Comparison of ENCODE assay signal across 8 cellular contexts in genomic region chr17:57255182-57255775, GRCh38. TPM values are rescaled to one million over a fixed set of nuclear protein-coding genes. Genes with fewer than 3 reads are reported as not detected.
DNase-seq lines count a peak whose midpoint lies in the region; ATAC-seq and TF ChIP-seq lines count a peak whose summit lies in the region.

No MANE protein-coding gene starts in this region.

- H2AFZ ChIP-seq in Loucy (ENCODE audit: low read length) (peak overlapping the region; percentile 78), neural cell (ENCODE audit: low read depth, low read length) (no peak overlapping the region)

- H3K4me3 Mint-ChIP-seq in CD4-positive, CD25-positive, alpha-beta regulatory T cell, result peak overlapping the region; percentile 87 to 98 (median 94)

- no peaks in the 10 kb centered on the region for H3K9me2 ChIP-seq in Loucy (replicated peaks; ENCODE audit: low read depth, low read length)
- H3K9me2 ChIP-seq in neural cell (ENCODE audit: insufficient read depth, low read length), result no peaks in the 10 kb centered on the region

- H3K4me2 ChIP-seq in Loucy (ENCODE audit: low read depth, low read length, poor library complexity, severe bottlenecking) (peak overlapping the region; percentile 89), neural cell (ENCODE audit: low read length) (peak overlapping the region; percentile 69)

- H3K36me3 ChIP-seq in CD4-positive, CD25-positive, alpha-beta regulatory T cell (ENCODE audit: control insufficient read depth, insufficient read depth, low read length), result peaks cover 3% of the 10 kb centered on the region
- H3K36me3 ChIP-seq in Loucy (ENCODE audit: insufficient read depth, low read length), result peaks cover 6% of the 10 kb centered on the region; the same call in 1 of the 2 replicates
- H3K36me3 ChIP-seq in effector memory CD4-positive, alpha-beta T cell (ENCODE audit: control insufficient read depth, insufficient read depth, low read length), result peaks cover 6% of the 10 kb centered on the region
- H3K36me3 ChIP-seq in neural cell (ENCODE audit: insufficient read depth, low read length), result no peaks in the 10 kb centered on the region

- peaks cover 0 to 1% (median 0%) of the 10 kb centered on the region in 7 donors for H3K9me3 Mint-ChIP-seq in CD4-positive, CD25-positive, alpha-beta regulatory T cell

- H3K9me3 ChIP-seq in CD4-positive, CD25-positive, alpha-beta regulatory T cell (ENCODE audit: control insufficient read depth in 2 of 2, low read length in 2 of 2), result no peaks in the 10 kb centered on the region
- H3K9me3 ChIP-seq in Loucy (ENCODE audit: insufficient read depth, low read depth, low read length) (0 out of 2 replicates have a peak, but pooled peaks cover 7% of the 10 kb centered on the region), neural cell (ENCODE audit: low read length) (no peaks in the 10 kb centered on the region)
- no peaks in the 10 kb centered on the region for H3K9me3 ChIP-seq in effector memory CD4-positive, alpha-beta T cell (ENCODE audit: control insufficient read depth, low read length)

- peaks cover 25 to 39% (median 38%) of the 10 kb centered on the region in 4 donors for H3K4me1 Mint-ChIP-seq in CD4-positive, CD25-positive, alpha-beta regulatory T cell

- H4K20me1 ChIP-seq in Loucy (ENCODE audit: insufficient read depth, low read length, poor library complexity, severe bottlenecking) (peaks cover 20% of the 10 kb centered on the region), neural cell (ENCODE audit: insufficient read depth) (no peaks in the 10 kb centered on the region)

- ATAC-seq in CD4-positive, CD25-positive, alpha-beta regulatory T cell (ENCODE audit: low read depth in 2 of 2), result no peak
- ATAC-seq in left lobe of liver, result no peak
- no peak for ATAC-seq in GM18861 (IDR thresholded peaks at IDR 0.05; ENCODE audit: unreplicated experiment)

- TF ChIP-seq CTCF in Loucy (conservative IDR thresholded peaks at IDR 0.05; ENCODE audit: low read length), result no peak
- TF ChIP-seq CTCF in neural cell (IDR thresholded peaks at IDR 0.05; ENCODE audit: poor library complexity, severe bottlenecking), result no peak
- TF ChIP-seq CTCF in GM13976 (IDR thresholded peaks at IDR 0.05; ENCODE audit: borderline replicate concordance, control extremely low read depth, extremely low read depth, insufficient read depth, missing control alignments), result no peak

- in situ Hi-C loops in GM13976 (cut with MboI; ENCODE audit: low sequenced_read_pairs, unreplicated experiment), result no loop called here

- peak in 2 of 3 donors; percentile 21 to 28 for DNase-seq in CD4-positive, CD25-positive, alpha-beta regulatory T cell
- DNase-seq in effector memory CD4-positive, alpha-beta T cell, result no peak
- no peak for DNase-seq in GM13976 (ENCODE audit: low spot score)
- no peak for DNase-seq in left lobe of liver (ENCODE audit: low spot score)
- DNase-seq in NCI-H1694 (lab: John Stamatoyannopoulos, UW), result no peak

- H3K27ac ChIP-seq in CD4-positive, CD25-positive, alpha-beta regulatory T cell (ENCODE audit: insufficient read depth, low read length, poor library complexity, severe bottlenecking), result peak overlapping the region; percentile 83
- peak overlapping the region; percentile 79 for H3K27ac ChIP-seq in effector memory CD4-positive, alpha-beta T cell (ENCODE audit: insufficient read depth, low read length, poor library complexity, severe bottlenecking)
- H3K27ac ChIP-seq in neural cell (ENCODE audit: low read length), result peak overlapping the region; percentile 60

- TF ChIP-seq EP300 in neural cell (conservative IDR thresholded peaks at IDR 0.05; ENCODE audit: poor library complexity, severe bottlenecking), result no peak

- peaks cover 39% of the 10 kb centered on the region for H3K4me1 ChIP-seq in CD4-positive, CD25-positive, alpha-beta regulatory T cell (ENCODE audit: control insufficient read depth, insufficient read depth, low read length, poor library complexity, severe bottlenecking)
- peaks cover 10% of the 10 kb centered on the region for H3K4me1 ChIP-seq in Loucy (ENCODE audit: insufficient read depth, low read length, poor library complexity, severe bottlenecking)
- H3K4me1 ChIP-seq in effector memory CD4-positive, alpha-beta T cell (ENCODE audit: control insufficient read depth, insufficient read depth, low read length, poor library complexity, severe bottlenecking), result peaks cover 20% of the 10 kb centered on the region

- peaks cover 10% of the 10 kb centered on the region for H3K36me3 Mint-ChIP-seq in CD4-positive, CD25-positive, alpha-beta regulatory T cell

- peak overlapping the region; percentile 65 for H3K9ac ChIP-seq in Loucy (ENCODE audit: low read depth, low read length, poor library complexity, severe bottlenecking)
- peak overlapping the region; percentile 70 for H3K9ac ChIP-seq in neural cell (ENCODE audit: low read length)

- H3K79me2 ChIP-seq in Loucy (ENCODE audit: insufficient read depth, low read length) (peaks cover 36% of the 10 kb centered on the region), neural cell (replicated peaks; ENCODE audit: insufficient read depth, low read length) (peaks cover 33% of the 10 kb centered on the region)

- peaks cover 14% of the 10 kb centered on the region for H3F3A ChIP-seq in Loucy (ENCODE audit: low read depth)
- no peaks in the 10 kb centered on the region for H3F3A ChIP-seq in neural cell (ENCODE audit: insufficient read depth, low read length, poor library complexity, severe bottlenecking)

- H3K27me3 Mint-ChIP-seq in CD4-positive, CD25-positive, alpha-beta regulatory T cell, result peaks cover 4% of the 10 kb centered on the region

- no peaks in the 10 kb centered on the region for H3K27me3 ChIP-seq in CD4-positive, CD25-positive, alpha-beta regulatory T cell (ENCODE audit: control insufficient read depth, insufficient read depth, low read length)
- H3K27me3 ChIP-seq in Loucy (ENCODE audit: insufficient read depth, low read length, poor library complexity, severe bottlenecking), result no peaks in the 10 kb centered on the region
- no peaks in the 10 kb centered on the region for H3K27me3 ChIP-seq in effector memory CD4-positive, alpha-beta T cell (replicated peaks; ENCODE audit: control insufficient read depth, insufficient read depth, low read length, poor library complexity, severe bottlenecking)
- H3K27me3 ChIP-seq in neural cell (ENCODE audit: insufficient read depth, low read depth, low read length), result no peaks in the 10 kb centered on the region

- peak overlapping the region; percentile 70 for H3K4me3 ChIP-seq in CD4-positive, CD25-positive, alpha-beta regulatory T cell (ENCODE audit: low read depth, low read length)
- H3K4me3 ChIP-seq in Loucy (ENCODE audit: low read length, poor library complexity, severe bottlenecking), result peak overlapping the region; percentile 73
- peak overlapping the region; percentile 88 for H3K4me3 ChIP-seq in effector memory CD4-positive, alpha-beta T cell (ENCODE audit: insufficient read depth, low read depth, low read length, poor library complexity, severe bottlenecking)
- H3K4me3 ChIP-seq in neural cell (ENCODE audit: low read length), result peak overlapping the region; percentile 71

- peak overlapping the region; percentile 92 to 96 (median 95) for H3K27ac Mint-ChIP-seq in CD4-positive, CD25-positive, alpha-beta regulatory T cell

- no peak for TF ChIP-seq RAD21 in neural cell (conservative IDR thresholded peaks at IDR 0.05)

TF ChIP-seq in neural cell, 6 proteins besides CTCF, POLR2A, EP300 and RAD21:
- TF ChIP-seq TAF1 (IDR thresholded peaks at IDR 0.05; ENCODE audit: low read depth), result no peak
- TF ChIP-seq SMC3 (conservative IDR thresholded peaks at IDR 0.05; ENCODE audit: poor library complexity), result no peak
- TF ChIP-seq, protein P1, sequence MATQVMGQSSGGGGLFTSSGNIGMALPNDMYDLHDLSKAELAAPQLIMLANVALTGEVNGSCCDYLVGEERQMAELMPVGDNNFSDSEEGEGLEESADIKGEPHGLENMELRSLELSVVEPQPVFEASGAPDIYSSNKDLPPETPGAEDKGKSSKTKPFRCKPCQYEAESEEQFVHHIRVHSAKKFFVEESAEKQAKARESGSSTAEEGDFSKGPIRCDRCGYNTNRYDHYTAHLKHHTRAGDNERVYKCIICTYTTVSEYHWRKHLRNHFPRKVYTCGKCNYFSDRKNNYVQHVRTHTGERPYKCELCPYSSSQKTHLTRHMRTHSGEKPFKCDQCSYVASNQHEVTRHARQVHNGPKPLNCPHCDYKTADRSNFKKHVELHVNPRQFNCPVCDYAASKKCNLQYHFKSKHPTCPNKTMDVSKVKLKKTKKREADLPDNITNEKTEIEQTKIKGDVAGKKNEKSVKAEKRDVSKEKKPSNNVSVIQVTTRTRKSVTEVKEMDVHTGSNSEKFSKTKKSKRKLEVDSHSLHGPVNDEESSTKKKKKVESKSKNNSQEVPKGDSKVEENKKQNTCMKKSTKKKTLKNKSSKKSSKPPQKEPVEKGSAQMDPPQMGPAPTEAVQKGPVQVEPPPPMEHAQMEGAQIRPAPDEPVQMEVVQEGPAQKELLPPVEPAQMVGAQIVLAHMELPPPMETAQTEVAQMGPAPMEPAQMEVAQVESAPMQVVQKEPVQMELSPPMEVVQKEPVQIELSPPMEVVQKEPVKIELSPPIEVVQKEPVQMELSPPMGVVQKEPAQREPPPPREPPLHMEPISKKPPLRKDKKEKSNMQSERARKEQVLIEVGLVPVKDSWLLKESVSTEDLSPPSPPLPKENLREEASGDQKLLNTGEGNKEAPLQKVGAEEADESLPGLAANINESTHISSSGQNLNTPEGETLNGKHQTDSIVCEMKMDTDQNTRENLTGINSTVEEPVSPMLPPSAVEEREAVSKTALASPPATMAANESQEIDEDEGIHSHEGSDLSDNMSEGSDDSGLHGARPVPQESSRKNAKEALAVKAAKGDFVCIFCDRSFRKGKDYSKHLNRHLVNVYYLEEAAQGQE (IDR thresholded peaks at IDR 0.05; ENCODE audit: borderline replicate concordance), result no peak
- no peak for TF ChIP-seq MXI1 (conservative IDR thresholded peaks at IDR 0.05; ENCODE audit: poor library complexity, severe bottlenecking)
- no peak for TF ChIP-seq POLR2AphosphoS5 (IDR thresholded peaks at IDR 0.05)
- TF ChIP-seq EZH2 (IDR thresholded peaks at IDR 0.05; ENCODE audit: borderline replicate concordance, insufficient read depth, low read length, poor library complexity, severe bottlenecking), result no peak
TF ChIP-seq in neural cell: peak in this region for 0.

RNA-seq across cellular contexts. Expression of gene MSI2, which starts 1.0 kb away (rescaled TPM):
- total RNA-seq in CD4-positive, CD25-positive, alpha-beta regulatory T cell, result 177 TPM
- polyA plus RNA-seq in CD4-positive, CD25-positive, alpha-beta regulatory T cell, result 1 to 10 TPM; 3.2 to 6.5 (median 3.3) TPM
- polyA plus RNA-seq in neural cell, result 61.4 and 73.2 TPM in 2 replicates
- polyA minus RNA-seq in neural cell, result 153 and 175 TPM in 2 replicates
- total RNA-seq in left lobe of liver, result 24.2 TPM

Comparison
In these comparisons a context has a peak if more than half of its experiments do, and no peak if none do; other contexts are left out.
1. DNase-seq: peak in CD4-positive, CD25-positive, alpha-beta regulatory T cell (2 of 3); none in effector memory CD4-positive, alpha-beta T cell (0 of 3), GM13976 (single experiment), left lobe of liver (single experiment) and NCI-H1694 (single experiment).
2. Peak in every context shown above with its lines, with median percentiles within 50 percentile points of each other: H3K27ac ChIP-seq and H3K4me3 ChIP-seq.